Comparison of ENCODE assay signal across 1 cellular context in genomic region chrX:47193475-47194241, GRCh38.
A peak's percentile ranks its signal among the peaks of the same experiment; 100 is the strongest.
TF ChIP-seq lines count a peak whose summit lies in the region.

Gene UBA1 (plus strand): TSS chrX:47193829. CDS start chrX:47198803, 4,974 bp downstream.

TF ChIP-seq in K562, 482 proteins besides CTCF, POLR2A, EP300 and RAD21 (continued from another document and continues in another):
- peak; percentile 40; the same call in 1 of the 2 replicates for TF ChIP-seq KLF13 (tag; IDR thresholded peaks at IDR 0.05; ENCODE audit: borderline replicate concordance, low read depth)
- TF ChIP-seq ZNF699 (CRISPR knock-in tag; IDR thresholded peaks at IDR 0.05; ENCODE audit: insufficient replicate concordance) = no peak
- no peak for TF ChIP-seq ZNF407 (IDR thresholded peaks at IDR 0.05; ENCODE audit: low read depth)
- no peak for TF ChIP-seq ZBED1 (IDR thresholded peaks at IDR 0.05)
- peak; percentile 83 for TF ChIP-seq POLR2H (tag; IDR thresholded peaks at IDR 0.05; ENCODE audit: low read depth)
- TF ChIP-seq, protein P1, sequence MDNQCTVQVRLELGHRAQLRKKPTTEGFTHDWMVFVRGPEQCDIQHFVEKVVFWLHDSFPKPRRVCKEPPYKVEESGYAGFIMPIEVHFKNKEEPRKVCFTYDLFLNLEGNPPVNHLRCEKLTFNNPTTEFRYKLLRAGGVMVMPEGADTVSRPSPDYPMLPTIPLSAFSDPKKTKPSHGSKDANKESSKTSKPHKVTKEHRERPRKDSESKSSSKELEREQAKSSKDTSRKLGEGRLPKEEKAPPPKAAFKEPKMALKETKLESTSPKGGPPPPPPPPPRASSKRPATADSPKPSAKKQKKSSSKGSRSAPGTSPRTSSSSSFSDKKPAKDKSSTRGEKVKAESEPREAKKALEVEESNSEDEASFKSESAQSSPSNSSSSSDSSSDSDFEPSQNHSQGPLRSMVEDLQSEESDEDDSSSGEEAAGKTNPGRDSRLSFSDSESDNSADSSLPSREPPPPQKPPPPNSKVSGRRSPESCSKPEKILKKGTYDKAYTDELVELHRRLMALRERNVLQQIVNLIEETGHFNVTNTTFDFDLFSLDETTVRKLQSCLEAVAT (IDR thresholded peaks at IDR 0.05) = peak in 1 of 2 experiments; percentile 60; a peak in 1 of 4 replicates
- TF ChIP-seq NCOA4 (IDR thresholded peaks at IDR 0.05; ENCODE audit: partially characterized antibody) = no peak
- TF ChIP-seq, protein P2, sequence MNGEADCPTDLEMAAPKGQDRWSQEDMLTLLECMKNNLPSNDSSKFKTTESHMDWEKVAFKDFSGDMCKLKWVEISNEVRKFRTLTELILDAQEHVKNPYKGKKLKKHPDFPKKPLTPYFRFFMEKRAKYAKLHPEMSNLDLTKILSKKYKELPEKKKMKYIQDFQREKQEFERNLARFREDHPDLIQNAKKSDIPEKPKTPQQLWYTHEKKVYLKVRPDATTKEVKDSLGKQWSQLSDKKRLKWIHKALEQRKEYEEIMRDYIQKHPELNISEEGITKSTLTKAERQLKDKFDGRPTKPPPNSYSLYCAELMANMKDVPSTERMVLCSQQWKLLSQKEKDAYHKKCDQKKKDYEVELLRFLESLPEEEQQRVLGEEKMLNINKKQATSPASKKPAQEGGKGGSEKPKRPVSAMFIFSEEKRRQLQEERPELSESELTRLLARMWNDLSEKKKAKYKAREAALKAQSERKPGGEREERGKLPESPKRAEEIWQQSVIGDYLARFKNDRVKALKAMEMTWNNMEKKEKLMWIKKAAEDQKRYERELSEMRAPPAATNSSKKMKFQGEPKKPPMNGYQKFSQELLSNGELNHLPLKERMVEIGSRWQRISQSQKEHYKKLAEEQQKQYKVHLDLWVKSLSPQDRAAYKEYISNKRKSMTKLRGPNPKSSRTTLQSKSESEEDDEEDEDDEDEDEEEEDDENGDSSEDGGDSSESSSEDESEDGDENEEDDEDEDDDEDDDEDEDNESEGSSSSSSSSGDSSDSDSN (IDR thresholded peaks at IDR 0.05; ENCODE audit: borderline replicate concordance in 1 of 2, low read depth in 2 of 2, low read length in 2 of 2) = no peak; a peak in 1 of 4 replicates
- no peak for TF ChIP-seq ZNF124 (CRISPR knock-in tag; IDR thresholded peaks at IDR 0.05)
- no peak for TF ChIP-seq E2F3 (CRISPR knock-in tag; IDR thresholded peaks at IDR 0.05)
- no peak for TF ChIP-seq MECOM (CRISPR knock-in tag; IDR thresholded peaks at IDR 0.05)
- peak; percentile 27; the same call in 1 of the 2 replicates for TF ChIP-seq HCFC1 (IDR thresholded peaks at IDR 0.05; ENCODE audit: low read depth, low read length)
- TF ChIP-seq HNRNPLL (IDR thresholded peaks at IDR 0.05; ENCODE audit: low read depth, low read length, poor library complexity, severe bottlenecking) = peak; percentile 22
- TF ChIP-seq TFAP4 (CRISPR knock-in tag; IDR thresholded peaks at IDR 0.05; ENCODE audit: borderline replicate concordance) = peak; percentile 71
- TF ChIP-seq ZNF586 (CRISPR knock-in tag; conservative IDR thresholded peaks at IDR 0.05) = no peak
- TF ChIP-seq POLR3A (IDR thresholded peaks at IDR 0.05; ENCODE audit: borderline replicate concordance, extremely low read depth, insufficient read depth, insufficient read length) = no peak
- 0 out of 2 replicates have a peak, but pooled peaks have one; percentile 42 for TF ChIP-seq ZNF24 (IDR thresholded peaks at IDR 0.05)
- TF ChIP-seq, protein P3, sequence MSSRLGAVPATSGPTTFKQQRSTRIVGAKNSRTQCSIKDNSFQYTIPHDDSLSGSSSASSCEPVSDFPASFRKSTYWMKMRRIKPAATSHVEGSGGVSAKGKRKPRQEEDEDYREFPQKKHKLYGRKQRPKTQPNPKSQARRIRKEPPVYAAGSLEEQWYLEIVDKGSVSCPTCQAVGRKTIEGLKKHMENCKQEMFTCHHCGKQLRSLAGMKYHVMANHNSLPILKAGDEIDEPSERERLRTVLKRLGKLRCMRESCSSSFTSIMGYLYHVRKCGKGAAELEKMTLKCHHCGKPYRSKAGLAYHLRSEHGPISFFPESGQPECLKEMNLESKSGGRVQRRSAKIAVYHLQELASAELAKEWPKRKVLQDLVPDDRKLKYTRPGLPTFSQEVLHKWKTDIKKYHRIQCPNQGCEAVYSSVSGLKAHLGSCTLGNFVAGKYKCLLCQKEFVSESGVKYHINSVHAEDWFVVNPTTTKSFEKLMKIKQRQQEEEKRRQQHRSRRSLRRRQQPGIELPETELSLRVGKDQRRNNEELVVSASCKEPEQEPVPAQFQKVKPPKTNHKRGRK (tag; IDR thresholded peaks at IDR 0.05) = no peak
- TF ChIP-seq MTA2 (IDR thresholded peaks at IDR 0.05; ENCODE audit: low read depth) = no peak
- no peak for TF ChIP-seq TBL1XR1 (IDR thresholded peaks at IDR 0.05; ENCODE audit: low read length in 2 of 2)
- TF ChIP-seq COPS2 (conservative IDR thresholded peaks at IDR 0.05) = no peak
- 0 out of 2 replicates have a peak, but pooled peaks have one; percentile 56 for TF ChIP-seq POLR2AphosphoS2 (IDR thresholded peaks at IDR 0.05; ENCODE audit: low read length)
- no peak for TF ChIP-seq PCBP1 (IDR thresholded peaks at IDR 0.05; ENCODE audit: low read depth, low read length, poor library complexity, severe bottlenecking)
- TF ChIP-seq IRF1 (CRISPR knock-in tag; IDR thresholded peaks at IDR 0.05; ENCODE audit: borderline replicate concordance) = no peak
- no peak for TF ChIP-seq CEBPG (CRISPR knock-in tag; IDR thresholded peaks at IDR 0.05)
- TF ChIP-seq CEBPG (tag; conservative IDR thresholded peaks at IDR 0.05 in 1 of 2, IDR thresholded peaks at IDR 0.05 in 1 of 2) = no peak
- TF ChIP-seq, protein P4, sequence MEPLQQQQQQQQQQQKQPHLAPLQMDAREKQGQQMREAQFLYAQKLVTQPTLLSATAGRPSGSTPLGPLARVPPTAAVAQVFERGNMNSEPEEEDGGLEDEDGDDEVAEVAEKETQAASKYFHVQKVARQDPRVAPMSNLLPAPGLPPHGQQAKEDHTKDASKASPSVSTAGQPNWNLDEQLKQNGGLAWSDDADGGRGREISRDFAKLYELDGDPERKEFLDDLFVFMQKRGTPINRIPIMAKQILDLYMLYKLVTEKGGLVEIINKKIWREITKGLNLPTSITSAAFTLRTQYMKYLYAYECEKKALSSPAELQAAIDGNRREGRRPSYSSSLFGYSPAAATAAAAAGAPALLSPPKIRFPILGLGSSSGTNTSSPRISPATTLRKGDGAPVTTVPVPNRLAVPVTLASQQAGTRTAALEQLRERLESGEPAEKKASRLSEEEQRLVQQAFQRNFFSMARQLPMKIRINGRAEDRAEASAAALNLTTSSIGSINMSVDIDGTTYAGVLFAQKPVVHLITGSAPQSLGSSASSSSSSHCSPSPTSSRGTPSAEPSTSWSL (CRISPR knock-in tag; IDR thresholded peaks at IDR 0.05; ENCODE audit: borderline replicate concordance) = no peak
- no peak for TF ChIP-seq SIRT6 (IDR thresholded peaks at IDR 0.05; ENCODE audit: low read depth, low read length)
- TF ChIP-seq CHCHD3 (CRISPR knock-in tag; IDR thresholded peaks at IDR 0.05) = no peak
- TF ChIP-seq MBD2 (IDR thresholded peaks at IDR 0.05; ENCODE audit: borderline replicate concordance, low read depth) = peak; percentile 34; the same call in 1 of the 2 replicates
- TF ChIP-seq ZNF143 (CRISPR knock-in tag; IDR thresholded peaks at IDR 0.05) = no peak
- TF ChIP-seq GTF2E2 (tag; IDR thresholded peaks at IDR 0.05) = no peak
- TF ChIP-seq, protein P5, sequence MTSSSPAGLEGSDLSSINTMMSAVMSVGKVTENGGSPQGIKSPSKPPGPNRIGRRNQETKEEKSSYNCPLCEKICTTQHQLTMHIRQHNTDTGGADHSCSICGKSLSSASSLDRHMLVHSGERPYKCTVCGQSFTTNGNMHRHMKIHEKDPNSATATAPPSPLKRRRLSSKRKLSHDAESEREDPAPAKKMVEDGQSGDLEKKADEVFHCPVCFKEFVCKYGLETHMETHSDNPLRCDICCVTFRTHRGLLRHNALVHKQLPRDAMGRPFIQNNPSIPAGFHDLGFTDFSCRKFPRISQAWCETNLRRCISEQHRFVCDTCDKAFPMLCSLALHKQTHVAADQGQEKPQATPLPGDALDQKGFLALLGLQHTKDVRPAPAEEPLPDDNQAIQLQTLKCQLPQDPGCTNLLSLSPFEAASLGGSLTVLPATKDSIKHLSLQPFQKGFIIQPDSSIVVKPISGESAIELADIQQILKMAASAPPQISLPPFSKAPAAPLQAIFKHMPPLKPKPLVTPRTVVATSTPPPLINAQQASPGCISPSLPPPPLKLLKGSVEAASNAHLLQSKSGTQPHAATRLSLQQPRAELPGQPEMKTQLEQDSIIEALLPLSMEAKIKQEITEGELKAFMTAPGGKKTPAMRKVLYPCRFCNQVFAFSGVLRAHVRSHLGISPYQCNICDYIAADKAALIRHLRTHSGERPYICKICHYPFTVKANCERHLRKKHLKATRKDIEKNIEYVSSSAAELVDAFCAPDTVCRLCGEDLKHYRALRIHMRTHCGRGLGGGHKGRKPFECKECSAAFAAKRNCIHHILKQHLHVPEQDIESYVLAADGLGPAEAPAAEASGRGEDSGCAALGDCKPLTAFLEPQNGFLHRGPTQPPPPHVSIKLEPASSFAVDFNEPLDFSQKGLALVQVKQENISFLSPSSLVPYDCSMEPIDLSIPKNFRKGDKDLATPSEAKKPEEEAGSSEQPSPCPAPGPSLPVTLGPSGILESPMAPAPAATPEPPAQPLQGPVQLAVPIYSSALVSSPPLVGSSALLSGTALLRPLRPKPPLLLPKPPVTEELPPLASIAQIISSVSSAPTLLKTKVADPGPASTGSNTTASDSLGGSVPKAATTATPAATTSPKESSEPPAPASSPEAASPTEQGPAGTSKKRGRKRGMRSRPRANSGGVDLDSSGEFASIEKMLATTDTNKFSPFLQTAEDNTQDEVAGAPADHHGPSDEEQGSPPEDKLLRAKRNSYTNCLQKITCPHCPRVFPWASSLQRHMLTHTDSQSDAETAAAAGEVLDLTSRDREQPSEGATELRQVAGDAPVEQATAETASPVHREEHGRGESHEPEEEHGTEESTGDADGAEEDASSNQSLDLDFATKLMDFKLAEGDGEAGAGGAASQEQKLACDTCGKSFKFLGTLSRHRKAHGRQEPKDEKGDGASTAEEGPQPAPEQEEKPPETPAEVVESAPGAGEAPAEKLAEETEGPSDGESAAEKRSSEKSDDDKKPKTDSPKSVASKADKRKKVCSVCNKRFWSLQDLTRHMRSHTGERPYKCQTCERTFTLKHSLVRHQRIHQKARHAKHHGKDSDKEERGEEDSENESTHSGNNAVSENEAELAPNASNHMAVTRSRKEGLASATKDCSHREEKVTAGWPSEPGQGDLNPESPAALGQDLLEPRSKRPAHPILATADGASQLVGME (CRISPR knock-in tag; IDR thresholded peaks at IDR 0.05) = no peak
- TF ChIP-seq HNRNPL (IDR thresholded peaks at IDR 0.05; ENCODE audit: low read depth, low read length) = no peak
- no peak for TF ChIP-seq MED1 (CRISPR knock-in tag; IDR thresholded peaks at IDR 0.05; ENCODE audit: borderline replicate concordance)
- no peak for TF ChIP-seq ZNF274 (IDR thresholded peaks at IDR 0.05; ENCODE audit: borderline replicate concordance, low read depth, low read length)
